Comparison of ENCODE assay signal across 2 cellular contexts in genomic region chr9:16345902-16346301, GRCh38.
TF ChIP-seq lines count a peak whose summit lies in the region.

No MANE protein-coding gene starts in this region.

TF ChIP-seq in IMR-90, 13 proteins besides CTCF, POLR2A, EP300 and RAD21:
- TF ChIP-seq BHLHE40 (IDR thresholded peaks at IDR 0.05; ENCODE audit: low read depth, low read length), result no peak
- TF ChIP-seq FOS (IDR thresholded peaks at IDR 0.05; ENCODE audit: low read depth, low read length), result no peak
- no peak for TF ChIP-seq MAZ (IDR thresholded peaks at IDR 0.05; ENCODE audit: borderline replicate concordance, low read depth, low read length)
- TF ChIP-seq MAFK (IDR thresholded peaks at IDR 0.05; ENCODE audit: low read depth, low read length), result no peak
- TF ChIP-seq CHD1 (IDR thresholded peaks at IDR 0.05; ENCODE audit: low read depth, low read length), result no peak
- TF ChIP-seq, protein P1, sequence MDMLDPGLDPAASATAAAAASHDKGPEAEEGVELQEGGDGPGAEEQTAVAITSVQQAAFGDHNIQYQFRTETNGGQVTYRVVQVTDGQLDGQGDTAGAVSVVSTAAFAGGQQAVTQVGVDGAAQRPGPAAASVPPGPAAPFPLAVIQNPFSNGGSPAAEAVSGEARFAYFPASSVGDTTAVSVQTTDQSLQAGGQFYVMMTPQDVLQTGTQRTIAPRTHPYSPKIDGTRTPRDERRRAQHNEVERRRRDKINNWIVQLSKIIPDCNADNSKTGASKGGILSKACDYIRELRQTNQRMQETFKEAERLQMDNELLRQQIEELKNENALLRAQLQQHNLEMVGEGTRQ (IDR thresholded peaks at IDR 0.05; ENCODE audit: low read depth, low read length), result no peak
- TF ChIP-seq SMC3 (IDR thresholded peaks at IDR 0.05; ENCODE audit: low read depth, low read length), result no peak
- TF ChIP-seq MXI1 (IDR thresholded peaks at IDR 0.05; ENCODE audit: borderline replicate concordance, low read depth, low read length), result no peak
- TF ChIP-seq RCOR1 (IDR thresholded peaks at IDR 0.05; ENCODE audit: insufficient replicate concordance, low read length), result no peak
- no peak; the same call in 1 of the 2 replicates for TF ChIP-seq CEBPB (IDR thresholded peaks at IDR 0.05; ENCODE audit: low read depth, low read length)
- no peak for TF ChIP-seq ELK1 (IDR thresholded peaks at IDR 0.05; ENCODE audit: borderline replicate concordance, low read depth, low read length)
- TF ChIP-seq RFX5 (IDR thresholded peaks at IDR 0.05; ENCODE audit: low read depth, low read length), result no peak
- no peak for TF ChIP-seq NFE2L2 (IDR thresholded peaks at IDR 0.05; ENCODE audit: low read depth, low read length)

TF ChIP-seq in HepG2, 621 proteins besides CTCF, POLR2A, EP300 and RAD21:
- TF ChIP-seq ZNF329 (CRISPR knock-in tag; IDR thresholded peaks at IDR 0.05; ENCODE audit: low read depth) (no peak), BORCS8-MEF2B (CRISPR knock-in tag; IDR thresholded peaks at IDR 0.05) (no peak), ARID2 (CRISPR knock-in tag; IDR thresholded peaks at IDR 0.05; ENCODE audit: borderline replicate concordance) (no peak), KDM5A (IDR thresholded peaks at IDR 0.05; ENCODE audit: borderline replicate concordance, low read length) (no peak), HOMEZ (CRISPR knock-in tag; IDR thresholded peaks at IDR 0.05; ENCODE audit: low read depth) (no peak), EEA1 (CRISPR knock-in tag; IDR thresholded peaks at IDR 0.05; ENCODE audit: borderline replicate concordance) (no peak), FOXA1 (IDR thresholded peaks at IDR 0.05) (no peak), FOXA1 (CRISPR knock-in tag; IDR thresholded peaks at IDR 0.05) (no peak), ZBTB8A (CRISPR knock-in tag; IDR thresholded peaks at IDR 0.05; ENCODE audit: borderline replicate concordance, low read depth) (no peak), MED8 (CRISPR knock-in tag; IDR thresholded peaks at IDR 0.05; ENCODE audit: insufficient replicate concordance) (no peak), MATR3 (CRISPR knock-in tag; IDR thresholded peaks at IDR 0.05) (no peak), ZNF367 (CRISPR knock-in tag; IDR thresholded peaks at IDR 0.05; ENCODE audit: borderline replicate concordance) (no peak), ZNF879 (CRISPR knock-in tag; IDR thresholded peaks at IDR 0.05) (no peak), ZNF143 (CRISPR knock-in tag; IDR thresholded peaks at IDR 0.05) (no peak), CBX2 (IDR thresholded peaks at IDR 0.05; ENCODE audit: low read depth, low read length) (no peak), CBX2 (CRISPR knock-in tag; IDR thresholded peaks at IDR 0.05; ENCODE audit: low read depth) (no peak), HNF1A (IDR thresholded peaks at IDR 0.05; ENCODE audit: low read depth) (no peak), HNF1A (CRISPR knock-in tag; IDR thresholded peaks at IDR 0.05; ENCODE audit: borderline replicate concordance) (no peak), ZNF580 (CRISPR knock-in tag; IDR thresholded peaks at IDR 0.05; ENCODE audit: borderline replicate concordance, low read depth) (no peak), MED1 (CRISPR knock-in tag; IDR thresholded peaks at IDR 0.05) (no peak), MAFK (conservative IDR thresholded peaks at IDR 0.05 in 1 of 2, IDR thresholded peaks at IDR 0.05 in 1 of 2; ENCODE audit: low read length in 2 of 2) (no peak), MYC (CRISPR knock-in tag; IDR thresholded peaks at IDR 0.05; ENCODE audit: borderline replicate concordance) (no peak)
- TF ChIP-seq, protein P2, sequence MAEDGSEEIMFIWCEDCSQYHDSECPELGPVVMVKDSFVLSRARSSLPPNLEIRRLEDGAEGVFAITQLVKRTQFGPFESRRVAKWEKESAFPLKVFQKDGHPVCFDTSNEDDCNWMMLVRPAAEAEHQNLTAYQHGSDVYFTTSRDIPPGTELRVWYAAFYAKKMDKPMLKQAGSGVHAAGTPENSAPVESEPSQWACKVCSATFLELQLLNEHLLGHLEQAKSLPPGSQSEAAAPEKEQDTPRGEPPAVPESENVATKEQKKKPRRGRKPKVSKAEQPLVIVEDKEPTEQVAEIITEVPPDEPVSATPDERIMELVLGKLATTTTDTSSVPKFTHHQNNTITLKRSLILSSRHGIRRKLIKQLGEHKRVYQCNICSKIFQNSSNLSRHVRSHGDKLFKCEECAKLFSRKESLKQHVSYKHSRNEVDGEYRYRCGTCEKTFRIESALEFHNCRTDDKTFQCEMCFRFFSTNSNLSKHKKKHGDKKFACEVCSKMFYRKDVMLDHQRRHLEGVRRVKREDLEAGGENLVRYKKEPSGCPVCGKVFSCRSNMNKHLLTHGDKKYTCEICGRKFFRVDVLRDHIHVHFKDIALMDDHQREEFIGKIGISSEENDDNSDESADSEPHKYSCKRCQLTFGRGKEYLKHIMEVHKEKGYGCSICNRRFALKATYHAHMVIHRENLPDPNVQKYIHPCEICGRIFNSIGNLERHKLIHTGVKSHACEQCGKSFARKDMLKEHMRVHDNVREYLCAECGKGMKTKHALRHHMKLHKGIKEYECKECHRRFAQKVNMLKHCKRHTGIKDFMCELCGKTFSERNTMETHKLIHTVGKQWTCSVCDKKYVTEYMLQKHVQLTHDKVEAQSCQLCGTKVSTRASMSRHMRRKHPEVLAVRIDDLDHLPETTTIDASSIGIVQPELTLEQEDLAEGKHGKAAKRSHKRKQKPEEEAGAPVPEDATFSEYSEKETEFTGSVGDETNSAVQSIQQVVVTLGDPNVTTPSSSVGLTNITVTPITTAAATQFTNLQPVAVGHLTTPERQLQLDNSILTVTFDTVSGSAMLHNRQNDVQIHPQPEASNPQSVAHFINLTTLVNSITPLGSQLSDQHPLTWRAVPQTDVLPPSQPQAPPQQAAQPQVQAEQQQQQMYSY (CRISPR knock-in tag; IDR thresholded peaks at IDR 0.05), result no peak
